ENCODE assay signal across 1 cellular context in genomic region chr1:23081376-23081775, GRCh38.
TF ChIP-seq lines count a peak whose summit lies in the region.

No MANE protein-coding gene starts in this region.

TF ChIP-seq in GM23338, 12 proteins besides CTCF, POLR2A, EP300 and RAD21 (continued from another document):
- TF ChIP-seq, protein P1, sequence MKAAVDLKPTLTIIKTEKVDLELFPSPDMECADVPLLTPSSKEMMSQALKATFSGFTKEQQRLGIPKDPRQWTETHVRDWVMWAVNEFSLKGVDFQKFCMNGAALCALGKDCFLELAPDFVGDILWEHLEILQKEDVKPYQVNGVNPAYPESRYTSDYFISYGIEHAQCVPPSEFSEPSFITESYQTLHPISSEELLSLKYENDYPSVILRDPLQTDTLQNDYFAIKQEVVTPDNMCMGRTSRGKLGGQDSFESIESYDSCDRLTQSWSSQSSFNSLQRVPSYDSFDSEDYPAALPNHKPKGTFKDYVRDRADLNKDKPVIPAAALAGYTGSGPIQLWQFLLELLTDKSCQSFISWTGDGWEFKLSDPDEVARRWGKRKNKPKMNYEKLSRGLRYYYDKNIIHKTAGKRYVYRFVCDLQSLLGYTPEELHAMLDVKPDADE (IDR thresholded peaks at IDR 0.05): no peak
- TF ChIP-seq, protein P2, sequence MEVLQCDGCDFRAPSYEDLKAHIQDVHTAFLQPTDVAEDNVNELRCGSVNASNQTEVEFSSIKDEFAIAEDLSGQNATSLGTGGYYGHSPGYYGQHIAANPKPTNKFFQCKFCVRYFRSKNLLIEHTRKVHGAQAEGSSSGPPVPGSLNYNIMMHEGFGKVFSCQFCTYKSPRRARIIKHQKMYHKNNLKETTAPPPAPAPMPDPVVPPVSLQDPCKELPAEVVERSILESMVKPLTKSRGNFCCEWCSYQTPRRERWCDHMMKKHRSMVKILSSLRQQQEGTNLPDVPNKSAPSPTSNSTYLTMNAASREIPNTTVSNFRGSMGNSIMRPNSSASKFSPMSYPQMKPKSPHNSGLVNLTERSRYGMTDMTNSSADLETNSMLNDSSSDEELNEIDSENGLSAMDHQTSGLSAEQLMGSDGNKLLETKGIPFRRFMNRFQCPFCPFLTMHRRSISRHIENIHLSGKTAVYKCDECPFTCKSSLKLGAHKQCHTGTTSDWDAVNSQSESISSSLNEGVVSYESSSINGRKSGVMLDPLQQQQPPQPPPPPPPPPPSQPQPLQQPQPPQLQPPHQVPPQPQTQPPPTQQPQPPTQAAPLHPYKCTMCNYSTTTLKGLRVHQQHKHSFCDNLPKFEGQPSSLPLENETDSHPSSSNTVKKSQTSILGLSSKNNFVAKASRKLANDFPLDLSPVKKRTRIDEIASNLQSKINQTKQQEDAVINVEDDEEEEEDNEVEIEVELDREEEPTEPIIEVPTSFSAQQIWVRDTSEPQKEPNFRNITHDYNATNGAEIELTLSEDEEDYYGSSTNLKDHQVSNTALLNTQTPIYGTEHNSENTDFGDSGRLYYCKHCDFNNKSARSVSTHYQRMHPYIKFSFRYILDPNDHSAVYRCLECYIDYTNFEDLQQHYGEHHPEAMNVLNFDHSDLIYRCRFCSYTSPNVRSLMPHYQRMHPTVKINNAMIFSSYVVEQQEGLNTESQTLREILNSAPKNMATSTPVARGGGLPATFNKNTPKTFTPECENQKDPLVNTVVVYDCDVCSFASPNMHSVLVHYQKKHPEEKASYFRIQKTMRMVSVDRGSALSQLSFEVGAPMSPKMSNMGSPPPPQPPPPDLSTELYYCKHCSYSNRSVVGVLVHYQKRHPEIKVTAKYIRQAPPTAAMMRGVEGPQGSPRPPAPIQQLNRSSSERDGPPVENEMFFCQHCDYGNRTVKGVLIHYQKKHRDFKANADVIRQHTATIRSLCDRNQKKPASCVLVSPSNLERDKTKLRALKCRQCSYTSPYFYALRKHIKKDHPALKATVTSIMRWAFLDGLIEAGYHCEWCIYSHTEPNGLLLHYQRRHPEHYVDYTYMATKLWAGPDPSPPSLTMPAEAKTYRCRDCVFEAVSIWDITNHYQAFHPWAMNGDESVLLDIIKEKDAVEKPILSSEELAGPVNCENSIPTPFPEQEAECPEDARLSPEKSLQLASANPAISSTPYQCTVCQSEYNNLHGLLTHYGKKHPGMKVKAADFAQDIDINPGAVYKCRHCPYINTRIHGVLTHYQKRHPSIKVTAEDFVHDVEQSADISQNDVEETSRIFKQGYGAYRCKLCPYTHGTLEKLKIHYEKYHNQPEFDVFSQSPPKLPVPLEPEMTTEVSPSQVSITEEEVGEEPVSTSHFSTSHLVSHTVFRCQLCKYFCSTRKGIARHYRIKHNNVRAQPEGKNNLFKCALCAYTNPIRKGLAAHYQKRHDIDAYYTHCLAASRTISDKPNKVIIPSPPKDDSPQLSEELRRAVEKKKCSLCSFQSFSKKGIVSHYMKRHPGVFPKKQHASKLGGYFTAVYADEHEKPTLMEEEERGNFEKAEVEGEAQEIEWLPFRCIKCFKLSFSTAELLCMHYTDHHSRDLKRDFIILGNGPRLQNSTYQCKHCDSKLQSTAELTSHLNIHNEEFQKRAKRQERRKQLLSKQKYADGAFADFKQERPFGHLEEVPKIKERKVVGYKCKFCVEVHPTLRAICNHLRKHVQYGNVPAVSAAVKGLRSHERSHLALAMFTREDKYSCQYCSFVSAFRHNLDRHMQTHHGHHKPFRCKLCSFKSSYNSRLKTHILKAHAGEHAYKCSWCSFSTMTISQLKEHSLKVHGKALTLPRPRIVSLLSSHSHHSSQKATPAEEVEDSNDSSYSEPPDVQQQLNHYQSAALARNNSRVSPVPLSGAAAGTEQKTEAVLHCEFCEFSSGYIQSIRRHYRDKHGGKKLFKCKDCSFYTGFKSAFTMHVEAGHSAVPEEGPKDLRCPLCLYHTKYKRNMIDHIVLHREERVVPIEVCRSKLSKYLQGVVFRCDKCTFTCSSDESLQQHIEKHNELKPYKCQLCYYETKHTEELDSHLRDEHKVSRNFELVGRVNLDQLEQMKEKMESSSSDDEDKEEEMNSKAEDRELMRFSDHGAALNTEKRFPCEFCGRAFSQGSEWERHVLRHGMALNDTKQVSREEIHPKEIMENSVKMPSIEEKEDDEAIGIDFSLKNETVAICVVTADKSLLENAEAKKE (CRISPR knock-in tag; IDR thresholded peaks at IDR 0.05): no peak
- TF ChIP-seq ZNF331 (CRISPR knock-in tag; IDR thresholded peaks at IDR 0.05; ENCODE audit: low read depth) (no peak), NANOG (IDR thresholded peaks at IDR 0.05; ENCODE audit: borderline replicate concordance) (no peak), POLR2AphosphoS5 (IDR thresholded peaks at IDR 0.05; ENCODE audit: low read depth) (no peak)
- TF ChIP-seq, protein P3, sequence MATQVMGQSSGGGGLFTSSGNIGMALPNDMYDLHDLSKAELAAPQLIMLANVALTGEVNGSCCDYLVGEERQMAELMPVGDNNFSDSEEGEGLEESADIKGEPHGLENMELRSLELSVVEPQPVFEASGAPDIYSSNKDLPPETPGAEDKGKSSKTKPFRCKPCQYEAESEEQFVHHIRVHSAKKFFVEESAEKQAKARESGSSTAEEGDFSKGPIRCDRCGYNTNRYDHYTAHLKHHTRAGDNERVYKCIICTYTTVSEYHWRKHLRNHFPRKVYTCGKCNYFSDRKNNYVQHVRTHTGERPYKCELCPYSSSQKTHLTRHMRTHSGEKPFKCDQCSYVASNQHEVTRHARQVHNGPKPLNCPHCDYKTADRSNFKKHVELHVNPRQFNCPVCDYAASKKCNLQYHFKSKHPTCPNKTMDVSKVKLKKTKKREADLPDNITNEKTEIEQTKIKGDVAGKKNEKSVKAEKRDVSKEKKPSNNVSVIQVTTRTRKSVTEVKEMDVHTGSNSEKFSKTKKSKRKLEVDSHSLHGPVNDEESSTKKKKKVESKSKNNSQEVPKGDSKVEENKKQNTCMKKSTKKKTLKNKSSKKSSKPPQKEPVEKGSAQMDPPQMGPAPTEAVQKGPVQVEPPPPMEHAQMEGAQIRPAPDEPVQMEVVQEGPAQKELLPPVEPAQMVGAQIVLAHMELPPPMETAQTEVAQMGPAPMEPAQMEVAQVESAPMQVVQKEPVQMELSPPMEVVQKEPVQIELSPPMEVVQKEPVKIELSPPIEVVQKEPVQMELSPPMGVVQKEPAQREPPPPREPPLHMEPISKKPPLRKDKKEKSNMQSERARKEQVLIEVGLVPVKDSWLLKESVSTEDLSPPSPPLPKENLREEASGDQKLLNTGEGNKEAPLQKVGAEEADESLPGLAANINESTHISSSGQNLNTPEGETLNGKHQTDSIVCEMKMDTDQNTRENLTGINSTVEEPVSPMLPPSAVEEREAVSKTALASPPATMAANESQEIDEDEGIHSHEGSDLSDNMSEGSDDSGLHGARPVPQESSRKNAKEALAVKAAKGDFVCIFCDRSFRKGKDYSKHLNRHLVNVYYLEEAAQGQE (IDR thresholded peaks at IDR 0.05; ENCODE audit: unreplicated experiment): no peak
